8 cellular contexts compared by ENCODE assay signal in the genomic region with DNA sequence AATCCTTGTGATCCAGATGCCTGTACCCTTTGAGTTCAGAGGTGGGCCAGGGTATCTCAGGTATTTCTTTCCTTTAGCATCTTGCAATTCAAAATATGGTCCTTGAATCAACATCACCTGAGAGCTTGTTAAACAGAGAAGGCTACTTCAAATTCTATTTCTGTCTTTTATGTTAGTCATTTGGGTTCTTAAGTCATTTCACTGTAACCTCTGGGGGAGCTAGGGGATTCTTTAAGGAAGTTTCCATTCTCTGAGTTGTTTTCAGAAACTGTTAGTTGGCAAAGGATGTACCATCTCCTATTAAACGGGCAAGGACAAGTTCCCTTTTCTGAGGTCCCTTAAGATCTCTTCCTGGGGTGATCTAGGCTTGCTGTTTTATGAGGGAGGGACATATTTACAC. TPM values are rescaled to one million over a fixed set of nuclear protein-coding genes. Genes with fewer than 3 reads are reported as not detected.
DNase-seq lines count a peak whose midpoint lies in the region; ATAC-seq lines count a peak whose summit lies in the region.

No MANE protein-coding gene starts in this region.

- peaks cover 23 to 33% of the 10 kb centered on the region in 2 experiments for H3K36me3 ChIP-seq in mesenchymal stem cell (ENCODE audit: control insufficient read depth in 1 of 2, insufficient read depth in 2 of 2, low read depth in 1 of 2, low read length in 2 of 2)

- no peak overlapping the region for H2BK5ac ChIP-seq in mesenchymal stem cell (ENCODE audit: low read depth, low read length, poor library complexity, severe bottlenecking)

- H3K4ac ChIP-seq in mesenchymal stem cell (ENCODE audit: low read depth in 1 of 2, low read length in 2 of 2): no peak overlapping the region

- H3K4me3 ChIP-seq in mesenchymal stem cell (ENCODE audit: insufficient read depth in 1 of 2, low read depth in 1 of 2, low read length in 2 of 2): no peak overlapping the region

- H2AK5ac ChIP-seq in mesenchymal stem cell (ENCODE audit: low read length, severe bottlenecking): peak overlapping the region; percentile 65

- no peaks in the 10 kb centered on the region for H3K27me3 ChIP-seq in mesenchymal stem cell (ENCODE audit: control insufficient read depth in 1 of 2, insufficient read depth in 1 of 2, low read length in 2 of 2)

- H3K4me1 ChIP-seq in mesenchymal stem cell (ENCODE audit: control insufficient read depth, insufficient read depth, low read depth, low read length): peaks cover 20% of the 10 kb centered on the region

- H3K36me3 Mint-ChIP-seq in T-helper 1 cell treated with Interleukin-12 subunit alpha and Interleukin-12 subunit beta and Interleukin-4 antibody, amounts not matched to agents 30 μg/mL and 1 μg/mL, for 36 hours (ENCODE audit: low read depth): peaks cover 65% of the 10 kb centered on the region

- H2AFZ ChIP-seq in mesenchymal stem cell (ENCODE audit: low read depth, low read length): no peak overlapping the region

- 98% methylated on average over 1 of the region's 1 CpG for whole genome bisulfite sequencing in mesenchymal stem cell

- no peaks in the 10 kb centered on the region for H3K27me3 Mint-ChIP-seq in T-helper 1 cell treated with Interleukin-12 subunit alpha and Interleukin-12 subunit beta and Interleukin-4 antibody, amounts not matched to agents 30 μg/mL and 1 μg/mL, for 36 hours (ENCODE audit: low read depth)

- H3K14ac ChIP-seq in mesenchymal stem cell (ENCODE audit: low read length in 2 of 2): no peak overlapping the region

- no peak overlapping the region for H2BK15ac ChIP-seq in mesenchymal stem cell (ENCODE audit: low read depth, poor library complexity, severe bottlenecking)

- H2BK120ac ChIP-seq in mesenchymal stem cell (ENCODE audit: low read depth, low read length): no peak overlapping the region

- ATAC-seq in GM21423 (IDR thresholded peaks at IDR 0.05; ENCODE audit: unreplicated experiment): peak; percentile 27

- no peaks in the 10 kb centered on the region for H3K9me3 ChIP-seq in mesenchymal stem cell (ENCODE audit: control insufficient read depth, low read length)

- no peak overlapping the region for H3K27ac ChIP-seq in mesenchymal stem cell (ENCODE audit: low read length, poor library complexity, severe bottlenecking)

- no peak overlapping the region for H3K23ac ChIP-seq in mesenchymal stem cell (ENCODE audit: low read length in 2 of 2)

- peaks cover 13% of the 10 kb centered on the region for H3K79me1 ChIP-seq in mesenchymal stem cell (replicated peaks; ENCODE audit: low read length, poor library complexity, severe bottlenecking)

- no peak overlapping the region for H3K18ac ChIP-seq in mesenchymal stem cell (ENCODE audit: low read depth in 1 of 2, low read length in 2 of 2)

- H3K9ac ChIP-seq in mesenchymal stem cell (ENCODE audit: low read length): no peak overlapping the region

- no peaks in the 10 kb centered on the region for H3K9me3 Mint-ChIP-seq in T-helper 1 cell treated with Interleukin-12 subunit alpha and Interleukin-12 subunit beta and Interleukin-4 antibody, amounts not matched to agents 30 μg/mL and 1 μg/mL, for 36 hours

- no peak overlapping the region for H4K91ac ChIP-seq in mesenchymal stem cell (ENCODE audit: low read length)

- no peak overlapping the region for H2BK12ac ChIP-seq in mesenchymal stem cell (ENCODE audit: low read length in 2 of 2)

- peaks cover 57% of the 10 kb centered on the region for H3K4me1 Mint-ChIP-seq in T-helper 1 cell treated with Interleukin-12 subunit alpha and Interleukin-12 subunit beta and Interleukin-4 antibody, amounts not matched to agents 30 μg/mL and 1 μg/mL, for 36 hours (ENCODE audit: low read depth)

- H4K8ac ChIP-seq in mesenchymal stem cell (ENCODE audit: low read length): no peak overlapping the region

- DNase-seq in EH (ENCODE audit: low read depth) (peak; percentile 19), mesenchymal stem cell (no peak), glomerular visceral epithelial cell (ENCODE audit: extremely low spot score) (no peak), SK-N-DZ (ENCODE audit: low spot score) (no peak), SHP77 (lab: John Stamatoyannopoulos, UW) (no peak), NCI-H146 (lab: John Stamatoyannopoulos, UW) (no peak)

- peak overlapping the region; percentile 86 for H3K4me3 Mint-ChIP-seq in T-helper 1 cell treated with Interleukin-12 subunit alpha and Interleukin-12 subunit beta and Interleukin-4 antibody, amounts not matched to agents 30 μg/mL and 1 μg/mL, for 36 hours

- H3K27ac Mint-ChIP-seq in T-helper 1 cell treated with Interleukin-12 subunit alpha and Interleukin-12 subunit beta and Interleukin-4 antibody, amounts not matched to agents 30 μg/mL and 1 μg/mL, for 36 hours: peak overlapping the region; percentile 90

- H3K4me2 ChIP-seq in mesenchymal stem cell (ENCODE audit: low read length, poor library complexity, severe bottlenecking): peak overlapping the region; percentile 38

RNA-seq across cellular contexts. Expression of a gene that starts 16.6 kb away (rescaled TPM):
- polyA plus RNA-seq in mesenchymal stem cell (2013, experiment 1 of 2): 25.5 TPM
- 25.2 TPM for polyA plus RNA-seq in mesenchymal stem cell (2013, experiment 2 of 2)
- polyA plus RNA-seq in SK-N-DZ (2014; cell fraction: cytosol; rRNA removed): 0.43 and 2.4 TPM in 2 replicates
- polyA plus RNA-seq in SK-N-DZ (2014; cell fraction: nucleus; rRNA removed): 0.53 and 2.4 TPM in 2 replicates

RNA-seq across cellular contexts. Expression of a gene that starts 50.4 kb away (rescaled TPM):
- polyA plus RNA-seq in mesenchymal stem cell (2013, experiment 1 of 2): 0.47 TPM
- 0.53 TPM for polyA plus RNA-seq in mesenchymal stem cell (2013, experiment 2 of 2)
- polyA plus RNA-seq in SK-N-DZ (2014; cell fraction: cytosol; rRNA removed): not detected in 2 replicates
- not detected in 2 replicates for polyA plus RNA-seq in SK-N-DZ (2014; cell fraction: nucleus; rRNA removed)
